In genomic region chr4:15003441-15003890, GRCh38 we compare ENCODE assay signal across 8 cellular contexts. TPM values are rescaled to one million over a fixed set of nuclear protein-coding genes. Genes with fewer than 3 reads are reported as not detected.
DNase-seq lines count a peak whose midpoint lies in the region; ATAC-seq and TF ChIP-seq lines count a peak whose summit lies in the region.

No MANE protein-coding gene starts in this region.

- peak; percentile 15 to 40 (median 29) for DNase-seq in activated CD8-positive, alpha-beta memory T cell treated with anti-CD3 and anti-CD28 coated beads for 48 hours (ENCODE audit: low read depth in 2 of 3, low spot score in 2 of 3)
- DNase-seq in naive thymus-derived CD8-positive, alpha-beta T cell = peak in 9 of 10 donors; percentile 41 to 77 (median 61)
- DNase-seq in GF-D8 (lab: John Stamatoyannopoulos, UW) = no peak

- H3K9me3 Mint-ChIP-seq in naive thymus-derived CD8-positive, alpha-beta T cell = no peaks in the 10 kb centered on the region
- no peaks in the 10 kb centered on the region for H3K9me3 Mint-ChIP-seq in stimulated activated naive CD8-positive, alpha-beta T cell treated with anti-CD3 and anti-CD28 coated beads, Interleukin-15, Interleukin-2, amounts not matched to agents 100 ng/mL and 50 ng/mL, for 24 hours

- H3K27me3 Mint-ChIP-seq in naive thymus-derived CD8-positive, alpha-beta T cell = no peaks in the 10 kb centered on the region
- no peaks in the 10 kb centered on the region for H3K27me3 Mint-ChIP-seq in stimulated activated naive CD8-positive, alpha-beta T cell treated with anti-CD3 and anti-CD28 coated beads, Interleukin-15, Interleukin-2, amounts not matched to agents 100 ng/mL and 50 ng/mL, for 24 hours

- no peaks in the 10 kb centered on the region for H3K9me3 ChIP-seq in HUES64 (ENCODE audit: insufficient read depth, low read depth, low read length)

- POLR2A ChIA-PET in naive thymus-derived CD8-positive, alpha-beta T cell (lab: Charles Lee) = interaction anchor here (0.7 to 1.8 kb wide), 11 partner anchors 18 to 1375 kb away, joined by 3 to 17 read pairs (median 3); partner anchors contain the start of gene FBXL5

- no peak overlapping the region for H3K9ac ChIP-seq in HUES64 (ENCODE audit: low read depth, low read length)

- peaks cover 31% of the 10 kb centered on the region for H3K4me1 ChIP-seq in HUES64 (ENCODE audit: insufficient read depth, low read length)

- peak overlapping the region in 6 of 10 donors; percentile 43 to 98 (median 84) for H3K27ac Mint-ChIP-seq in naive thymus-derived CD8-positive, alpha-beta T cell
- no peak overlapping the region for H3K27ac Mint-ChIP-seq in stimulated activated naive CD8-positive, alpha-beta T cell treated with anti-CD3 and anti-CD28 coated beads, Interleukin-15, Interleukin-2, amounts not matched to agents 100 ng/mL and 50 ng/mL, for 24 hours

- H3K27ac ChIP-seq in C4-2B (peak overlapping the region; percentile 75), HUES64 (ENCODE audit: low read depth, low read length) (no peak overlapping the region)

- H3K36me3 Mint-ChIP-seq in naive thymus-derived CD8-positive, alpha-beta T cell = peaks cover 0 to 9% (median 3%) of the 10 kb centered on the region in 3 donors
- H3K36me3 Mint-ChIP-seq in stimulated activated naive CD8-positive, alpha-beta T cell treated with anti-CD3 and anti-CD28 coated beads, Interleukin-15, Interleukin-2, amounts not matched to agents 100 ng/mL and 50 ng/mL, for 24 hours (ENCODE audit: low read depth) = peaks cover 5% of the 10 kb centered on the region

- peak overlapping the region; percentile 47 to 96 (median 80) for H3K4me3 Mint-ChIP-seq in naive thymus-derived CD8-positive, alpha-beta T cell
- peak overlapping the region; percentile 92 for H3K4me3 Mint-ChIP-seq in stimulated activated naive CD8-positive, alpha-beta T cell treated with anti-CD3 and anti-CD28 coated beads, Interleukin-15, Interleukin-2, amounts not matched to agents 100 ng/mL and 50 ng/mL, for 24 hours

- H3K4me1 Mint-ChIP-seq in naive thymus-derived CD8-positive, alpha-beta T cell = peaks cover 11 to 31% (median 24%) of the 10 kb centered on the region in 4 donors
- H3K4me1 Mint-ChIP-seq in stimulated activated naive CD8-positive, alpha-beta T cell treated with anti-CD3 and anti-CD28 coated beads, Interleukin-15, Interleukin-2, amounts not matched to agents 100 ng/mL and 50 ng/mL, for 24 hours (ENCODE audit: low read depth) = peaks cover 20% of the 10 kb centered on the region

- under 1% methylated on average over 58 of the region's 58 CpGs for WGBS in HUES64

- no peak for TF ChIP-seq CTCF in C4-2B (conservative IDR thresholded peaks at IDR 0.05)

- H3K36me3 ChIP-seq in HUES64 (ENCODE audit: insufficient read depth, low read length) = no peaks in the 10 kb centered on the region

- H3K27me3 ChIP-seq in HUES64 (ENCODE audit: insufficient read depth, low read length) = peaks cover 36% of the 10 kb centered on the region

- ATAC-seq in GM19455 (IDR thresholded peaks at IDR 0.05; ENCODE audit: unreplicated experiment) = peak; percentile 21
- ATAC-seq in esophagus mucosa = peak; percentile 3
- ATAC-seq in naive thymus-derived CD8-positive, alpha-beta T cell = peak; percentile 16 to 26

- H3K4me3 ChIP-seq in HUES64 (ENCODE audit: low read length) = peak overlapping the region; percentile 78

RNA-seq across cellular contexts. Expression of gene CPEB2, which starts 1.2 kb away (rescaled TPM):
- 1.0 TPM for polyA plus RNA-seq in HUES64 (2013, experiment 1 of 2)
- polyA plus RNA-seq in HUES64 (2013, experiment 2 of 2) = 2.7 TPM
- 18.3 TPM for total RNA-seq in esophagus mucosa
- total RNA-seq in naive thymus-derived CD8-positive, alpha-beta T cell = 10 to 100 TPM; 15.8 to 17.0 TPM
- polyA plus RNA-seq in naive thymus-derived CD8-positive, alpha-beta T cell = 1 to 10 TPM in 1 of 3 donors, under 1 TPM in 2; 0.68 to 1.7 (median 0.91) TPM
